19 cellular contexts compared by ENCODE assay signal in genomic region chr6:99933129-99933528, GRCh38.
DNase-seq lines count a peak whose midpoint lies in the region; ATAC-seq, FAIRE-seq and TF ChIP-seq lines count a peak whose summit lies in the region.
"Had no signal": no experiment of that assay in that cellular context is flagged by ENCODE, and none has a peak within 500 bp of the region (broad histone marks: within the 10 kb centered on the region; RNA-seq: fewer than 3 reads in every experiment).

No MANE protein-coding gene starts in this region.

- TF ChIP-seq EP300 in tibial nerve (IDR thresholded peaks at IDR 0.05): no peak

- POLR2A ChIA-PET in AG04449 (lab: Yijun Ruan, JAX): no interaction called here

- no peaks in the 10 kb centered on the region for H3K9me1 ChIP-seq in keratinocyte (ENCODE audit: control insufficient read depth, extremely low read depth, insufficient read depth, low read length)

- DNase-seq in AG04449 (ENCODE audit: low read depth, low spot score) (peak; percentile 75), HS-5 (ENCODE audit: low read depth) (peak; percentile 77), brain microvascular endothelial cell (peak; percentile 5), keratinocyte (ENCODE audit: low read depth, low spot score) (no peak), hippocampal formation (lab: John Stamatoyannopoulos, UW) (no peak), tibial nerve (ENCODE audit: low spot score in 2 of 2) (no peak), frontal cortex (ENCODE audit: low spot score in 2 of 2) (no peak)
- DNase-seq: activated CD8-positive, alpha-beta memory T cell treated with anti-CD3 and anti-CD28 coated beads, Interleukin-2, amount 50 U/mL, for 48 hours; DMS 273 treated with DMSO at 0.1 percent for 48 hours; H7; NCI-H2029; NCI-H748 treated with DMSO at 0.1 percent for 48 hours; stimulated activated naive CD4-positive, alpha-beta T cell treated with Interleukin-2 at 50 U/mL for 16 hours; T-helper 1 cell had no signal

- dilution Hi-C loops in keratinocyte (cut with MboI; ENCODE audit: extremely low pct_ligation_motif_present, low sequenced_read_pairs): no loop called here

- CTCF ChIA-PET in AG04449 (lab: Yijun Ruan, JAX): interaction anchor here (0.9 to 1.2 kb wide), 2 partner anchors 26 to 28 kb away, joined by 3 read pairs; no protein-coding TSS in a partner anchor

- H3K9ac ChIP-seq in keratinocyte (ENCODE audit: control insufficient read depth, extremely low read depth, insufficient read depth, low read length): no peak overlapping the region
- H3K9ac ChIP-seq: neural progenitor cell had no signal

- in situ Hi-C loops in brain microvascular endothelial cell (cut with HindIII; ENCODE audit: low pct_ligation_motif_present, low sequenced_read_pairs): no loop called here

- peak overlapping the region; percentile 41 for H3K4me2 ChIP-seq in keratinocyte (ENCODE audit: control insufficient read depth, extremely low read depth, insufficient read depth, low read depth, low read length)
- H3K4me2 ChIP-seq: neural progenitor cell had no signal

- FAIRE-seq in keratinocyte (lab: Jason Lieb, UNC): peak; percentile 39
- no peak for FAIRE-seq in frontal cortex (lab: Jason Lieb, UNC)

- no peak for ATAC-seq in HG03159 (IDR thresholded peaks at IDR 0.05; ENCODE audit: unreplicated experiment)
- ATAC-seq: activated naive CD4-positive, alpha-beta T cell treated with anti-CD3 and anti-CD28 coated beads, Interleukin-2, amount 50 U/mL, for 72 hours; Panc1 had no signal

- peak overlapping the region; percentile 5 for H2AFZ ChIP-seq in keratinocyte (ENCODE audit: control insufficient read depth, low read length)
- H2AFZ ChIP-seq: neural progenitor cell had no signal

- H3K27me3 ChIP-seq in brain microvascular endothelial cell (replicated peaks): no peaks in the 10 kb centered on the region
- no peaks in the 10 kb centered on the region for H3K27me3 ChIP-seq in keratinocyte (ENCODE audit: control insufficient read depth, extremely low read depth, insufficient read depth, low read length)
- no peaks in the 10 kb centered on the region for H3K27me3 ChIP-seq in tibial nerve
- H3K27me3 ChIP-seq: neural progenitor cell had no signal

- H3K9me3 ChIP-seq in keratinocyte (ENCODE audit: control insufficient read depth, low read depth, low read length) (no peaks in the 10 kb centered on the region), tibial nerve (peaks cover 0 to 7% (median 0%) of the 10 kb centered on the region in 4 donors)

- H3K79me2 ChIP-seq in keratinocyte (ENCODE audit: control insufficient read depth, insufficient read depth, low read length): no peaks in the 10 kb centered on the region

- TF ChIP-seq CTCF in AG04449 (IDR thresholded peaks at IDR 0.05; ENCODE audit: insufficient read depth, low read length, missing control alignments): no peak
- TF ChIP-seq CTCF in brain microvascular endothelial cell (IDR thresholded peaks at IDR 0.05; ENCODE audit: low read depth, low read length, missing control alignments): no peak
- no peak for TF ChIP-seq CTCF in keratinocyte (optimal IDR thresholded peaks at IDR 0.05 in 1 of 3, IDR thresholded peaks at IDR 0.05 in 1 of 3, conservative IDR thresholded peaks at IDR 0.05 in 1 of 3; ENCODE audit: extremely low read depth in 1 of 3, insufficient read depth in 2 of 3, low read length in 3 of 3)
- TF ChIP-seq CTCF in tibial nerve (IDR thresholded peaks at IDR 0.05): no peak

- TF ChIP-seq POLR2A in tibial nerve (IDR thresholded peaks at IDR 0.05): no peak

- H3K36me3 ChIP-seq in brain microvascular endothelial cell (replicated peaks): no peaks in the 10 kb centered on the region
- H3K36me3 ChIP-seq in keratinocyte (ENCODE audit: control insufficient read depth in 2 of 2, extremely low read depth in 1 of 2, insufficient read depth in 2 of 2, low read length in 2 of 2): no peaks in the 10 kb centered on the region
- no peaks in the 10 kb centered on the region for H3K36me3 ChIP-seq in tibial nerve
- H3K36me3 ChIP-seq: neural progenitor cell had no signal

- H4K20me1 ChIP-seq in keratinocyte (ENCODE audit: control insufficient read depth, extremely low read depth, insufficient read depth, low read length): no peaks in the 10 kb centered on the region

- H3K4me3 ChIP-seq in AG04449 (ENCODE audit: low read depth, low read length) (no peak overlapping the region), brain microvascular endothelial cell (ENCODE audit: low read depth, low read length) (no peak overlapping the region), keratinocyte (ENCODE audit: control insufficient read depth in 2 of 3, extremely low read depth in 1 of 3, insufficient read depth in 2 of 3, low read depth in 1 of 3, low read length in 3 of 3) (no peak overlapping the region), tibial nerve (no peak overlapping the region)
- H3K4me3 ChIP-seq: lung, neural progenitor cell had no signal

- H3K4me1 ChIP-seq in keratinocyte (ENCODE audit: control insufficient read depth, extremely low read depth, insufficient read depth, low read length) (peaks cover 11% of the 10 kb centered on the region), tibial nerve (no peaks in the 10 kb centered on the region)
- H3K4me1 ChIP-seq: neural progenitor cell had no signal

- H3K27ac ChIP-seq in brain microvascular endothelial cell: no peak overlapping the region
- H3K27ac ChIP-seq in keratinocyte (ENCODE audit: control insufficient read depth, insufficient read depth, low read length): no peak overlapping the region
- no peak overlapping the region for H3K27ac ChIP-seq in tibial nerve
- H3K27ac ChIP-seq: neural progenitor cell had no signal

Comparison
In these comparisons a context has a peak if more than half of its experiments do, and no peak if none do; other contexts are left out.
1. DNase-seq: peak in AG04449 (single experiment), HS-5 (single experiment) and brain microvascular endothelial cell (single experiment); none in keratinocyte (single experiment), hippocampal formation (0 of 2), tibial nerve (0 of 2) and frontal cortex (0 of 2).